ENCODE assay signal across 1 cellular context in the genomic region with DNA sequence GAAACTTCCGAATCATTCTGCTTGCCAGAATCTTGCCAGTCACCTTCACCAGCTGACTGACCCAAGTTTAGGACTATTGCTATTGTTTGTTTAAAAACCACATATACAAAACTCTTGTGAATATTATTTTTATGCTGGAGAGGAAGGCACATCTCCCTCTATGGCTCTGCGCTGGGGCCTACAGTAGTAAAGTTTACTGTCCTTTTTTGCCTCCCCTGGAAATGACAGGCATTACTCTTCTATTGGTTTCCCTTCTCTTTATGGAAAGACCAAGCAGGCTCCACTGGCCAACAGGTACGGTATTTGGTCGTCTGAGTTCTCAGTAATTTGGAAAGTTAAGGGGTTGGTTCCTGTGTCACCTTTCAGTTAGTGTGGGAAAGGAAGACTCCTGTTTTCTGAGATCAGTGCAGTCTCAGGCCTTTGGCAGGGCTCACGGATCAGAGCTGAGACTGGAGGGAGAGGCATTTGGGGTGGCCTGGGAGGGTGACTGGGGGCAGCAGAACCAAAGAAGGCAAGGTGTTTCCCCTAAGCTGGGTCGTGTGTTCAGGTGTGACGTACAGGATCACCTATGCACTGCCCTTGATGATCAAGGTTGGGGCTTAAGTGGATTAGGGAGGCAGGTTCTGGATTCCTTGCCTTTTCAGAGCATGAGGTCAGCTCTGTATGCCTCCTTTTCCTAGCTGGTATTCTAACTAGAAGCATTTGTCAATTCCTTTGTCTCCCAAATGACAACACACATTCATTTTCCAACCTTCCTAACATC.
TF ChIP-seq lines count a peak whose summit lies in the region.

No MANE protein-coding gene starts in this region.

TF ChIP-seq in HepG2, 621 proteins besides CTCF, POLR2A, EP300 and RAD21 (continued from another document):
- TF ChIP-seq ZKSCAN1 (IDR thresholded peaks at IDR 0.05; ENCODE audit: low read length), result no peak
- TF ChIP-seq, protein P1, sequence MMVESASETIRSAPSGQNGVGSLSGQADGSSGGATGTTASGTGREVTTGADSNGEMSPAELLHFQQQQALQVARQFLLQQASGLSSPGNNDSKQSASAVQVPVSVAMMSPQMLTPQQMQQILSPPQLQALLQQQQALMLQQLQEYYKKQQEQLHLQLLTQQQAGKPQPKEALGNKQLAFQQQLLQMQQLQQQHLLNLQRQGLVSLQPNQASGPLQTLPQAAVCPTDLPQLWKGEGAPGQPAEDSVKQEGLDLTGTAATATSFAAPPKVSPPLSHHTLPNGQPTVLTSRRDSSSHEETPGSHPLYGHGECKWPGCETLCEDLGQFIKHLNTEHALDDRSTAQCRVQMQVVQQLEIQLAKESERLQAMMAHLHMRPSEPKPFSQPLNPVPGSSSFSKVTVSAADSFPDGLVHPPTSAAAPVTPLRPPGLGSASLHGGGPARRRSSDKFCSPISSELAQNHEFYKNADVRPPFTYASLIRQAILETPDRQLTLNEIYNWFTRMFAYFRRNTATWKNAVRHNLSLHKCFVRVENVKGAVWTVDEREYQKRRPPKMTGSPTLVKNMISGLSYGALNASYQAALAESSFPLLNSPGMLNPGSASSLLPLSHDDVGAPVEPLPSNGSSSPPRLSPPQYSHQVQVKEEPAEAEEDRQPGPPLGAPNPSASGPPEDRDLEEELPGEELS (CRISPR knock-in tag; IDR thresholded peaks at IDR 0.05), result no peak
- no peak for TF ChIP-seq EZH2 (conservative IDR thresholded peaks at IDR 0.05; ENCODE audit: low read depth, low read length)
- no peak for TF ChIP-seq LCORL (IDR thresholded peaks at IDR 0.05)
- TF ChIP-seq LCORL (CRISPR knock-in tag; IDR thresholded peaks at IDR 0.05), result no peak
- TF ChIP-seq, protein P2, sequence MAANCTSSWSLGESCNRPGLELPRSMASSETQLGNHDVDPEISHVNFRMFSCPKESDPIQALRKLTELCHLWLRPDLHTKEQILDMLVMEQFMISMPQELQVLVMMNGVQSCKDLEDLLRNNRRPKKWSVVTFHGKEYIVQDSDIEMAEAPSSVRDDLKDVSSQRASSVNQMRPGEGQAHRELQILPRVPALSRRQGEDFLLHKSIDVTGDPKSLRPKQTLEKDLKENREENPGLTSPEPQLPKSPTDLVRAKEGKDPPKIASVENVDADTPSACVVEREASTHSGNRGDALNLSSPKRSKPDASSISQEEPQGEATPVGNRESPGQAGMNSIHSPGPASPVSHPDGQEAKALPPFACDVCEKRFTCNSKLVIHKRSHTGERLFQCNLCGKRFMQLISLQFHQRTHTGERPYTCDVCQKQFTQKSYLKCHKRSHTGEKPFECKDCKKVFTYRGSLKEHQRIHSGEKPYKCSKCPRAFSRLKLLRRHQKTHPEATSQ (CRISPR knock-in tag; IDR thresholded peaks at IDR 0.05; ENCODE audit: borderline replicate concordance), result no peak
- TF ChIP-seq MYC (CRISPR knock-in tag; IDR thresholded peaks at IDR 0.05; ENCODE audit: borderline replicate concordance), result no peak
- TF ChIP-seq BCL6 (CRISPR knock-in tag; IDR thresholded peaks at IDR 0.05), result no peak
- TF ChIP-seq, protein P3, sequence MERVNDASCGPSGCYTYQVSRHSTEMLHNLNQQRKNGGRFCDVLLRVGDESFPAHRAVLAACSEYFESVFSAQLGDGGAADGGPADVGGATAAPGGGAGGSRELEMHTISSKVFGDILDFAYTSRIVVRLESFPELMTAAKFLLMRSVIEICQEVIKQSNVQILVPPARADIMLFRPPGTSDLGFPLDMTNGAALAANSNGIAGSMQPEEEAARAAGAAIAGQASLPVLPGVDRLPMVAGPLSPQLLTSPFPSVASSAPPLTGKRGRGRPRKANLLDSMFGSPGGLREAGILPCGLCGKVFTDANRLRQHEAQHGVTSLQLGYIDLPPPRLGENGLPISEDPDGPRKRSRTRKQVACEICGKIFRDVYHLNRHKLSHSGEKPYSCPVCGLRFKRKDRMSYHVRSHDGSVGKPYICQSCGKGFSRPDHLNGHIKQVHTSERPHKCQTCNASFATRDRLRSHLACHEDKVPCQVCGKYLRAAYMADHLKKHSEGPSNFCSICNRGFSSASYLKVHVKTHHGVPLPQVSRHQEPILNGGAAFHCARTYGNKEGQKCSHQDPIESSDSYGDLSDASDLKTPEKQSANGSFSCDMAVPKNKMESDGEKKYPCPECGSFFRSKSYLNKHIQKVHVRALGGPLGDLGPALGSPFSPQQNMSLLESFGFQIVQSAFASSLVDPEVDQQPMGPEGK (CRISPR knock-in tag; IDR thresholded peaks at IDR 0.05), result no peak
- TF ChIP-seq DMAP1 (CRISPR knock-in tag; IDR thresholded peaks at IDR 0.05), result no peak
- TF ChIP-seq, protein P4, sequence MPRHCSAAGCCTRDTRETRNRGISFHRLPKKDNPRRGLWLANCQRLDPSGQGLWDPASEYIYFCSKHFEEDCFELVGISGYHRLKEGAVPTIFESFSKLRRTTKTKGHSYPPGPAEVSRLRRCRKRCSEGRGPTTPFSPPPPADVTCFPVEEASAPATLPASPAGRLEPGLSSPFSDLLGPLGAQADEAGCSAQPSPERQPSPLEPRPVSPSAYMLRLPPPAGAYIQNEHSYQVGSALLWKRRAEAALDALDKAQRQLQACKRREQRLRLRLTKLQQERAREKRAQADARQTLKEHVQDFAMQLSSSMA (CRISPR knock-in tag; IDR thresholded peaks at IDR 0.05), result no peak
- TF ChIP-seq CEBPG (CRISPR knock-in tag; IDR thresholded peaks at IDR 0.05), result no peak
- TF ChIP-seq ISL2 (CRISPR knock-in tag; IDR thresholded peaks at IDR 0.05), result no peak
- no peak for TF ChIP-seq ARNT2 (CRISPR knock-in tag; IDR thresholded peaks at IDR 0.05; ENCODE audit: low read depth)
- TF ChIP-seq, protein P5, sequence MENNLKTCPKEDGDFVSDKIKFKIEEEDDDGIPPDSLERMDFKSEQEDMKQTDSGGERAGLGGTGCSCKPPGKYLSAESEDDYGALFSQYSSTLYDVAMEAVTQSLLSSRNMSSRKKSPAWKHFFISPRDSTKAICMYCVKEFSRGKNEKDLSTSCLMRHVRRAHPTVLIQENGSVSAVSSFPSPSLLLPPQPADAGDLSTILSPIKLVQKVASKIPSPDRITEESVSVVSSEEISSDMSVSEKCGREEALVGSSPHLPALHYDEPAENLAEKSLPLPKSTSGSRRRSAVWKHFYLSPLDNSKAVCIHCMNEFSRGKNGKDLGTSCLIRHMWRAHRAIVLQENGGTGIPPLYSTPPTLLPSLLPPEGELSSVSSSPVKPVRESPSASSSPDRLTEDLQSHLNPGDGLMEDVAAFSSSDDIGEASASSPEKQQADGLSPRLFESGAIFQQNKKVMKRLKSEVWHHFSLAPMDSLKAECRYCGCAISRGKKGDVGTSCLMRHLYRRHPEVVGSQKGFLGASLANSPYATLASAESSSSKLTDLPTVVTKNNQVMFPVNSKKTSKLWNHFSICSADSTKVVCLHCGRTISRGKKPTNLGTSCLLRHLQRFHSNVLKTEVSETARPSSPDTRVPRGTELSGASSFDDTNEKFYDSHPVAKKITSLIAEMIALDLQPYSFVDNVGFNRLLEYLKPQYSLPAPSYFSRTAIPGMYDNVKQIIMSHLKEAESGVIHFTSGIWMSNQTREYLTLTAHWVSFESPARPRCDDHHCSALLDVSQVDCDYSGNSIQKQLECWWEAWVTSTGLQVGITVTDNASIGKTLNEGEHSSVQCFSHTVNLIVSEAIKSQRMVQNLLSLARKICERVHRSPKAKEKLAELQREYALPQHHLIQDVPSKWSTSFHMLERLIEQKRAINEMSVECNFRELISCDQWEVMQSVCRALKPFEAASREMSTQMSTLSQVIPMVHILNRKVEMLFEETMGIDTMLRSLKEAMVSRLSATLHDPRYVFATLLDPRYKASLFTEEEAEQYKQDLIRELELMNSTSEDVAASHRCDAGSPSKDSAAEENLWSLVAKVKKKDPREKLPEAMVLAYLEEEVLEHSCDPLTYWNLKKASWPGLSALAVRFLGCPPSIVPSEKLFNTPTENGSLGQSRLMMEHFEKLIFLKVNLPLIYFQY (CRISPR knock-in tag; IDR thresholded peaks at IDR 0.05; ENCODE audit: borderline replicate concordance), result no peak
- no peak for TF ChIP-seq ZBTB8A (CRISPR knock-in tag; IDR thresholded peaks at IDR 0.05; ENCODE audit: borderline replicate concordance, low read depth)
- TF ChIP-seq PAF1 (CRISPR knock-in tag; IDR thresholded peaks at IDR 0.05), result no peak
